Comparison of ENCODE assay signal across 1 cellular context in the genomic region with DNA sequence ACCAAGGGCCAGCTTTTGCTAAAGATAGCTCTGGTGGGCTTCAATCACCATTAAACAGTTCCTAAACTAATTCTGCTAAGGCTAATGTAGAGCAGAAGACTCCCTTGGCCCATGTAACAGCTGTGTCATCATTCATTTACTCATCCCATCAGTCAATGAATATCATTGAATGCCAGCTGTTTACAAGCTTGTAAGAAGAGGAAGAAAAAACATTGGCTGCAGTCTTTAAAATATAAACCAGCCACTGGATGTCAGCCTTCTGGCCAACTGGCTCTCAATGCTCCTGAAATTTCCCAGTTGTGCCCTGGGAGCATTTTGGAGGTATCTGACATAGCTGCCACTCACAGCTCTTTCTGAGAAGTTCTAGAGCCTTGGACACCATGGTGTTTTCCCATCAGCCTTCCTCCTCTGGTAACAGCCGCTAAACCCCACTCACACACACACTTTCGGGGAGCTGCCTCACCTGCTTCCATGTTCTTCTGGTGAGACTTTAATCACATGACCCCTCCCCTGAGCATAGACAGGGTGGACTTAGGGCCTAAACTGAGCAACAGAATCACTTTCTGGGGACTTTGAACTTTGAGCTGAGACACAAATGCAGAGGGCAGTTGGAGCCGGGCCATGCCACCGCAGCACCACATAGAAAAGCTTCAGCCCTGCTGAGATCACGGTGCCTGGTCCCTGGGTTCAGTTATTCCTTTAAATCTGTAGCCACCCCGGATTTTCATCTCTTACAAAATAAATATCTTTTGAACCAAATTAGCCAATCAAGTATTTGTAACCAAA.
TF ChIP-seq lines count a peak whose summit lies in the region.

No MANE protein-coding gene starts in this region.

TF ChIP-seq in IMR-90, 13 proteins besides CTCF, POLR2A, EP300 and RAD21 (continued from another document):
- TF ChIP-seq CHD1 (IDR thresholded peaks at IDR 0.05; ENCODE audit: low read depth, low read length) (no peak), RCOR1 (IDR thresholded peaks at IDR 0.05; ENCODE audit: insufficient replicate concordance, low read length) (no peak), CEBPB (IDR thresholded peaks at IDR 0.05; ENCODE audit: low read depth, low read length) (no peak), MAFK (IDR thresholded peaks at IDR 0.05; ENCODE audit: low read depth, low read length) (no peak), RFX5 (IDR thresholded peaks at IDR 0.05; ENCODE audit: low read depth, low read length) (no peak), NFE2L2 (IDR thresholded peaks at IDR 0.05; ENCODE audit: low read depth, low read length) (no peak)
- TF ChIP-seq, protein P1, sequence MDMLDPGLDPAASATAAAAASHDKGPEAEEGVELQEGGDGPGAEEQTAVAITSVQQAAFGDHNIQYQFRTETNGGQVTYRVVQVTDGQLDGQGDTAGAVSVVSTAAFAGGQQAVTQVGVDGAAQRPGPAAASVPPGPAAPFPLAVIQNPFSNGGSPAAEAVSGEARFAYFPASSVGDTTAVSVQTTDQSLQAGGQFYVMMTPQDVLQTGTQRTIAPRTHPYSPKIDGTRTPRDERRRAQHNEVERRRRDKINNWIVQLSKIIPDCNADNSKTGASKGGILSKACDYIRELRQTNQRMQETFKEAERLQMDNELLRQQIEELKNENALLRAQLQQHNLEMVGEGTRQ (IDR thresholded peaks at IDR 0.05; ENCODE audit: low read depth, low read length), result no peak
TF ChIP-seq in IMR-90: peak in this region for 0.
